Comparison of ENCODE assay signal across 1 cellular context in genomic region chr7:143321242-143321641, GRCh38.
TF ChIP-seq lines count a peak whose summit lies in the region.

No MANE protein-coding gene starts in this region.

TF ChIP-seq in H1, 55 proteins besides CTCF, POLR2A, EP300 and RAD21:
- TF ChIP-seq SUZ12 (IDR thresholded peaks at IDR 0.05; ENCODE audit: low read length) (no peak), KDM4A (IDR thresholded peaks at IDR 0.05; ENCODE audit: low read depth, low read length, severe bottlenecking) (no peak), BRCA1 (IDR thresholded peaks at IDR 0.05; ENCODE audit: low read depth, low read length) (no peak), CEBPB (IDR thresholded peaks at IDR 0.05; ENCODE audit: low read depth, low read length) (no peak), TAF7 (optimal IDR thresholded peaks at IDR 0.05; ENCODE audit: borderline replicate concordance, low read depth, low read length) (no peak), ZNF274 (IDR thresholded peaks at IDR 0.05; ENCODE audit: borderline replicate concordance, extremely low read depth, low read length) (no peak), CHD7 (IDR thresholded peaks at IDR 0.05; ENCODE audit: insufficient replicate concordance, low read length) (no peak), FOSL1 (IDR thresholded peaks at IDR 0.05; ENCODE audit: insufficient read depth, low read depth, low read length) (no peak), SP1 (IDR thresholded peaks at IDR 0.05; ENCODE audit: low read depth, low read length) (no peak), RBBP5 (IDR thresholded peaks at IDR 0.05; ENCODE audit: borderline replicate concordance, low read depth, low read length) (no peak), CBX8 (IDR thresholded peaks at IDR 0.05; ENCODE audit: borderline replicate concordance, low read depth, low read length) (no peak), SP2 (IDR thresholded peaks at IDR 0.05; ENCODE audit: low read length) (no peak), BACH1 (IDR thresholded peaks at IDR 0.05; ENCODE audit: low read length) (no peak), HDAC2 (IDR thresholded peaks at IDR 0.05; ENCODE audit: borderline replicate concordance in 1 of 2, low read depth in 2 of 2, low read length in 2 of 2) (no peak), ASH2L (IDR thresholded peaks at IDR 0.05; ENCODE audit: low read length) (no peak), MAX (IDR thresholded peaks at IDR 0.05) (no peak), ATF3 (IDR thresholded peaks at IDR 0.05; ENCODE audit: insufficient read depth, low read depth, low read length) (no peak), TEAD4 (IDR thresholded peaks at IDR 0.05; ENCODE audit: low read depth, low read length) (no peak), RFX5 (IDR thresholded peaks at IDR 0.05; ENCODE audit: borderline replicate concordance, low read depth, low read length) (no peak), KDM5A (IDR thresholded peaks at IDR 0.05; ENCODE audit: low read length) (no peak)
